8 cellular contexts compared by ENCODE assay signal in genomic region chr6:32178547-32179440, GRCh38. TPM values are rescaled to one million over a fixed set of nuclear protein-coding genes. Genes with fewer than 3 reads are reported as not detected.
DNase-seq lines count a peak whose midpoint lies in the region; ATAC-seq, FAIRE-seq and TF ChIP-seq lines count a peak whose summit lies in the region.

No MANE protein-coding gene starts in this region.

- no peak overlapping the region for H3K27ac ChIP-seq in PC-3 (ENCODE audit: low read length)

- ATAC-seq in PC-3 = peak; percentile 0; the same call in 1 of the 2 replicates
- no peak for ATAC-seq in GM19035 (IDR thresholded peaks at IDR 0.05; ENCODE audit: unreplicated experiment)

- CTCF ChIA-PET in PC-3 (lab: Charles Lee) = interaction anchor here (0.7 kb wide), 1 partner anchor 9 kb away, joined by 5 read pairs; no protein-coding TSS in a partner anchor

- no peaks in the 10 kb centered on the region for H4K20me1 ChIP-seq in PC-3 (ENCODE audit: low read length)

- H3K79me2 ChIP-seq in PC-3 (ENCODE audit: low read length) = peaks cover 32% of the 10 kb centered on the region

- H3K27ac Mint-ChIP-seq in endothelial cell (ENCODE audit: unreplicated experiment) = peak overlapping the region; percentile 95
- H3K27ac Mint-ChIP-seq in osteocyte (ENCODE audit: unreplicated experiment) = peak overlapping the region; percentile 100

- H3K4me3 Mint-ChIP-seq in endothelial cell (ENCODE audit: unreplicated experiment) (peak overlapping the region; percentile 98), osteocyte (ENCODE audit: unreplicated experiment) (peak overlapping the region; percentile 90)

- DNase-seq in GM19239 (ENCODE audit: insufficient read length, low spot score) = no peak
- no peak for DNase-seq in PC-3
- no peak for DNase-seq in endothelial cell (ENCODE audit: low spot score)
- no peak for DNase-seq in osteocyte (ENCODE audit: extremely low spot score, unreplicated experiment)
- DNase-seq in NCI-H2081 treated with DMSO at 0.1 percent for 48 hours (lab: John Stamatoyannopoulos, UW) = no peak
- DNase-seq in activated CD4-positive, CD25-positive, alpha-beta regulatory T cell treated with anti-CD3 and anti-CD28 coated beads, Interleukin-2, amount 50 U/mL, for 72 hours = no peak
- no peak for DNase-seq in CD1c-positive myeloid dendritic cell (ENCODE audit: extremely low spot score)

- peaks cover 33% of the 10 kb centered on the region for H3K4me1 ChIP-seq in PC-3 (ENCODE audit: insufficient read depth, low read length)

- H3K4me2 ChIP-seq in PC-3 (ENCODE audit: low read length) = peak overlapping the region; percentile 100

- peak overlapping the region; percentile 77 for H2AFZ ChIP-seq in PC-3 (ENCODE audit: low read length)

- TF ChIP-seq CTCF in PC-3 (conservative IDR thresholded peaks at IDR 0.05; ENCODE audit: low read depth, low read length) (no peak), endothelial cell (IDR thresholded peaks at IDR 0.05; ENCODE audit: unreplicated experiment) (no peak), osteocyte (IDR thresholded peaks at IDR 0.05) (no peak)

- intact Hi-C loops in PC-3 (cut with micrococcal nuclease) = loop anchor here (1.0 to 5.0 kb wide), 3 partner anchors 17 to 221 kb away; partner anchors contain the start of genes FKBPL, NELFE and SKIC2

- peak overlapping the region; percentile 94 for H3K4me3 ChIP-seq in PC-3 (ENCODE audit: low read length)

- peak; percentile 11 for FAIRE-seq in GM19239 (lab: Jason Lieb, UNC)

- H3K27me3 Mint-ChIP-seq in endothelial cell (ENCODE audit: unreplicated experiment) (peaks cover 12% of the 10 kb centered on the region), osteocyte (ENCODE audit: unreplicated experiment) (no peaks in the 10 kb centered on the region)

- no peaks in the 10 kb centered on the region for H3K27me3 ChIP-seq in PC-3 (ENCODE audit: low read length)

- no peaks in the 10 kb centered on the region for H3K9me2 ChIP-seq in PC-3 (replicated peaks; ENCODE audit: low read length)

- H3K9me3 Mint-ChIP-seq in endothelial cell (ENCODE audit: unreplicated experiment) (no peaks in the 10 kb centered on the region), osteocyte (ENCODE audit: unreplicated experiment) (no peaks in the 10 kb centered on the region)

- H3K36me3 ChIP-seq in PC-3 (ENCODE audit: low read depth, low read length) = peaks cover 5% of the 10 kb centered on the region

- no peaks in the 10 kb centered on the region for H3K9me3 ChIP-seq in PC-3 (ENCODE audit: low read length)

- H3K36me3 Mint-ChIP-seq in endothelial cell (ENCODE audit: low read depth, unreplicated experiment) = peaks cover 7% of the 10 kb centered on the region
- H3K36me3 Mint-ChIP-seq in osteocyte (ENCODE audit: unreplicated experiment) = peaks cover 17% of the 10 kb centered on the region

- H3K4me1 Mint-ChIP-seq in endothelial cell (ENCODE audit: unreplicated experiment) = peaks cover 61% of the 10 kb centered on the region
- H3K4me1 Mint-ChIP-seq in osteocyte (ENCODE audit: unreplicated experiment) = peaks cover 46% of the 10 kb centered on the region

- TSS peak; percentile 27 for BruUV-seq in PC-3 (replicated peaks; lab: Mats Ljungman, UMichigan)

- POLR2A ChIA-PET in PC-3 (lab: Charles Lee; ENCODE audit: unreplicated experiment) = interaction anchor here (0.6 kb wide), 1 partner anchor 205 kb away, joined by 6 read pairs; no protein-coding TSS in a partner anchor

- H3F3A ChIP-seq in PC-3 (ENCODE audit: low read length, unreplicated experiment) = no peaks in the 10 kb centered on the region

- H3K9ac ChIP-seq in PC-3 (ENCODE audit: low read length) = peak overlapping the region; percentile 86

RNA-seq across cellular contexts. Expression of gene RNF5, which starts 0.6 kb away (rescaled TPM):
- 69.0 and 80.1 TPM in 2 replicates for total RNA-seq in PC-3 (2014; rRNA removed)
- 44.4 TPM for total RNA-seq in endothelial cell (ENCODE audit: unreplicated experiment)
- total RNA-seq in osteocyte = 47.1 and 51.6 TPM in 2 replicates

RNA-seq across cellular contexts. Expression of gene AGPAT1, which starts 2.9 kb away (rescaled TPM):
- total RNA-seq in PC-3 (2014; rRNA removed) (54.7 and 59.6 TPM in 2 replicates), endothelial cell (ENCODE audit: unreplicated experiment) (93.3 TPM), osteocyte (81.1 and 82.6 TPM in 2 replicates)

RNA-seq across cellular contexts. Expression of gene AGER, which starts 5.3 kb away (rescaled TPM):
- total RNA-seq in PC-3 (2014; rRNA removed) = 2.0 and 5.0 TPM in 2 replicates
- total RNA-seq in endothelial cell (ENCODE audit: unreplicated experiment) = 42.2 TPM
- total RNA-seq in osteocyte = 3.8 and 4.1 TPM in 2 replicates

RNA-seq across cellular contexts. Expression of gene PBX2, which starts 11.2 kb away (rescaled TPM):
- 25.3 and 33.3 TPM in 2 replicates for total RNA-seq in PC-3 (2014; rRNA removed)
- total RNA-seq in endothelial cell (ENCODE audit: unreplicated experiment) = 308 TPM
- total RNA-seq in osteocyte = 71.4 and 77.1 TPM in 2 replicates

RNA-seq across cellular contexts. Expression of gene GPSM3, which starts 13.6 kb away (rescaled TPM):
- total RNA-seq in PC-3 (2014; rRNA removed) (5.0 and 7.1 TPM in 2 replicates), endothelial cell (ENCODE audit: unreplicated experiment) (49.0 TPM), osteocyte (7.5 TPM in 2 replicates)
